ENCODE assay signal across 22 cellular contexts in the genomic region with DNA sequence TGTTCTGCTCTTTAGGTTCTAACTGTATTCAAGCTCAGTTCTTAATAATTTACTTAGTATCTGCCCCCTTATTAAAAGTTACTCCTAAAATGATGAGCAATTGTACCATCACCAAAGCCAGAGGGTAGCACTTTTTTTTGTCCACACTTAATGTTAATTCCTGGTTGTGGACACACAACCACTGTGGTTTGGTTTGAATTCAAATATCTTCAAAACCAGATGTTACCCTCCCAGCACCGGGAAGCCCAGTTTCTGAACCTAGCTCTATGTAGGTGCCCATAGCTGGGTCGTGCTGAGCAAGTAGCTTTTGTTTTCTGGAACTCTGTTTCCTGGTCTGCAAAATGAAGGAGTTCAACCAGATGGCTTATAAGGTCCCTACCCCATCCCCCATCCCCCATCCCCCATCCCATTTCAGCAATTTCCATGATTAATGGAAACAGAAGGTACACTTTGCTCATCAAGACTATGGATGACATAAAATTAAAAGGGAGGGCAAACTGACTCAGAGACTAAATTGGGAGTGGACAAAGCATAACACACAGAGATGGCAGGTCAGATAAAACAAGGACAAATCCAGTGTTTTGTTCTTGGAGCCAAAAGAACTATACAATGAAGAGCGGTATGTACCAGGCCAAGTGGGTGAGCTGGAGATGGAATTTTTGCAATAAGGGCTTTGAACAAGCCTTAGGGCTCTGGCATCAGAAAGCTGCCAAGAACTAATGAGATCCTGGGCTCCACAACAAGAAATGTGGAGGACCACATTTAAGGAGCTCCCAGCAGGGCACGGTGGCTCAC. TPM values are rescaled to one million over a fixed set of nuclear protein-coding genes. Genes with fewer than 3 reads are reported as not detected.
DNase-seq lines count a peak whose midpoint lies in the region; ATAC-seq and TF ChIP-seq lines count a peak whose summit lies in the region.
"Had no signal": no experiment of that assay in that cellular context is flagged by ENCODE, and none has a peak within 500 bp of the region (broad histone marks: within the 10 kb centered on the region; RNA-seq: fewer than 3 reads in every experiment).

No MANE protein-coding gene starts in this region.

- no peaks in the 10 kb centered on the region for H3K27me3 Mint-ChIP-seq in MCF 10A (ENCODE audit: insufficient read depth, unreplicated experiment)
- H3K27me3 Mint-ChIP-seq in T-cell = no peaks in the 10 kb centered on the region
- H3K27me3 Mint-ChIP-seq: B cell; memory B cell; stimulated activated naive B cell treated with anti-CD40 and anti-IgM and Interleukin-4, amounts not matched to agents 10 μg/mL and 1 μg/mL and 100 μg/mL, for 72 hours had no signal

- intact Hi-C loops in MCF 10A (cut with micrococcal nuclease) = loop anchor here (10.0 kb wide), 1 partner anchor 55 kb away; the partner anchor contains the start of gene DLG5

- TF ChIP-seq CTCF in MCF 10A (IDR thresholded peaks at IDR 0.05; ENCODE audit: unreplicated experiment) (no peak), fibroblast of villous mesenchyme (IDR thresholded peaks at IDR 0.05; ENCODE audit: insufficient read depth, low read depth, low read length) (no peak), suprapubic skin (IDR thresholded peaks at IDR 0.05) (no peak)

- H3K4me1 Mint-ChIP-seq in MCF 10A (ENCODE audit: insufficient read depth, unreplicated experiment) (peaks cover 79% of the 10 kb centered on the region), T-cell (peaks cover 4 to 30% (median 25%) of the 10 kb centered on the region in 3 donors)

- no peak overlapping the region for H3K4me3 ChIP-seq in MG63
- H3K4me3 ChIP-seq in fibroblast of villous mesenchyme (ENCODE audit: low read depth, low read length) = no peak overlapping the region
- no peak overlapping the region for H3K4me3 ChIP-seq in suprapubic skin
- H3K4me3 ChIP-seq: ascending aorta, pancreas had no signal

- H3K9me3 Mint-ChIP-seq in MCF 10A (ENCODE audit: unreplicated experiment) = no peaks in the 10 kb centered on the region
- H3K9me3 Mint-ChIP-seq in T-cell = no peaks in the 10 kb centered on the region
- H3K9me3 Mint-ChIP-seq: endodermal cell, memory B cell had no signal

- H3K27ac Mint-ChIP-seq in MCF 10A (ENCODE audit: low read depth, unreplicated experiment) (peak overlapping the region; percentile 85), T-cell (no peak overlapping the region)
- H3K27ac Mint-ChIP-seq: activated CD8-positive, alpha-beta T cell treated with anti-CD3 and anti-CD28 coated beads, Interleukin-2, amount 10 ng/mL, durations not matched to agents 7 days and 5 days; B cell; memory B cell; naive thymus-derived CD4-positive, alpha-beta T cell; stimulated activated naive B cell treated with anti-CD40 and anti-IgM and Interleukin-4, amounts not matched to agents 10 μg/mL and 1 μg/mL and 100 μg/mL, for 72 hours had no signal

- peak overlapping the region; percentile 18 for H3K27ac ChIP-seq in suprapubic skin
- H3K27ac ChIP-seq: ascending aorta, HL-60, pancreas had no signal

- peaks cover 88% of the 10 kb centered on the region for H3K36me3 Mint-ChIP-seq in MCF 10A (ENCODE audit: insufficient read depth, unreplicated experiment)
- no peaks in the 10 kb centered on the region for H3K36me3 Mint-ChIP-seq in T-cell
- H3K36me3 Mint-ChIP-seq: memory B cell; naive thymus-derived CD4-positive, alpha-beta T cell had no signal

- CTCF ChIA-PET in MCF 10A (lab: Yijun Ruan, JAX) (interaction anchor here (0.6 to 2.1 kb wide), 6 partner anchors 12 to 161 kb away, joined by 3 to 9 read pairs (median 4); no protein-coding TSS in a partner anchor), T-cell (lab: Charles Lee) (interaction anchor here in 1 of 2 donors (0.6 kb wide), 1 partner anchor 156 kb away, joined by 7 read pairs; no protein-coding TSS in a partner anchor)

- BruUV-seq in MCF 10A (replicated peaks; lab: Mats Ljungman, UMichigan) = no TSS peak

- peak; percentile 74 for TF ChIP-seq EP300 in suprapubic skin (IDR thresholded peaks at IDR 0.05)

- H3K4me1 ChIP-seq in suprapubic skin = peaks cover 84% of the 10 kb centered on the region

- DNase-seq in MG63 (peak; percentile 51), MCF 10A (ENCODE audit: unreplicated experiment) (peak; percentile 92), fibroblast of villous mesenchyme (ENCODE audit: low read depth) (peak; percentile 18), suprapubic skin (ENCODE audit: low spot score in 2 of 2) (no peak), T-cell (no peak), kidney glomerular epithelial cell (lab: John Stamatoyannopoulos, UW) (no peak)
- no peak for DNase-seq in stimulated activated CD4-positive, alpha-beta T cell treated with anti-CD3 and anti-CD28 coated beads, Interleukin-4, amount 100 ng/mL, for 1 hour
- DNase-seq: activated CD8-positive, alpha-beta T cell treated with anti-CD3 and anti-CD28 coated beads, Interleukin-2, amount 10 ng/mL, durations not matched to agents 7 days and 5 days; activated naive CD4-positive, alpha-beta T cell; activated T-cell treated with anti-CD3 and anti-CD28 coated beads, Interleukin-2, amount 50 U/mL, for 1 hour; endodermal cell; naive thymus-derived CD4-positive, alpha-beta T cell; NCI-H1436; NCI-H524; pancreas; stimulated activated CD4-positive, alpha-beta T cell treated with anti-CD3 and anti-CD28 coated beads, Interleukin-1b, Interleukin-23, amount 100 ng/mL, for 48 hours; stimulated activated naive B cell treated with anti-CD40 and anti-IgM and Interleukin-4, amounts not matched to agents 10 μg/mL and 1 μg/mL and 100 μg/mL, for 72 hours; trophoblast cell had no signal

- ATAC-seq in T-cell (replicated peaks in 1 of 4) = no peak
- ATAC-seq: activated CD8-positive, alpha-beta T cell treated with anti-CD3 and anti-CD28 coated beads, Interleukin-2, amount 10 ng/mL, durations not matched to agents 7 days and 5 days; naive thymus-derived CD4-positive, alpha-beta T cell; pancreas; stimulated activated naive B cell treated with anti-CD40 and anti-IgM and Interleukin-4, amounts not matched to agents 10 μg/mL and 1 μg/mL and 100 μg/mL, for 72 hours had no signal

- H3K36me3 ChIP-seq in MG63 (peaks cover 11% of the 10 kb centered on the region), suprapubic skin (peaks cover 3% of the 10 kb centered on the region)

- H3K9me3 ChIP-seq in MG63 (no peaks in the 10 kb centered on the region), suprapubic skin (no peaks in the 10 kb centered on the region)
- H3K9me3 ChIP-seq: ascending aorta, pancreas had no signal

- no peak for TF ChIP-seq POLR2A in suprapubic skin (IDR thresholded peaks at IDR 0.05)

- 55% methylated on average over 4 of the region's 4 CpGs for WGBS in suprapubic skin

- H3K27me3 ChIP-seq in MG63 = no peaks in the 10 kb centered on the region
- no peaks in the 10 kb centered on the region for H3K27me3 ChIP-seq in suprapubic skin
- H3K27me3 ChIP-seq: ascending aorta, pancreas had no signal

- POLR2A ChIA-PET in MCF 10A (lab: Yijun Ruan, JAX) (interaction anchor here (0.8 to 33.0 kb wide), 15 partner anchors 9 to 167 kb away, joined by 3 to 903 read pairs (median 7); partner anchors contain the start of gene DLG5), T-cell (lab: Charles Lee) (no interaction called here)

- H3K4me3 Mint-ChIP-seq in MCF 10A (ENCODE audit: unreplicated experiment) = peak overlapping the region; percentile 63
- no peak overlapping the region for H3K4me3 Mint-ChIP-seq in T-cell
- H3K4me3 Mint-ChIP-seq: activated CD8-positive, alpha-beta T cell treated with anti-CD3 and anti-CD28 coated beads, Interleukin-2, amount 10 ng/mL, durations not matched to agents 7 days and 5 days; B cell; endodermal cell; memory B cell; naive thymus-derived CD4-positive, alpha-beta T cell; stimulated activated naive B cell treated with anti-CD40 and anti-IgM and Interleukin-4, amounts not matched to agents 10 μg/mL and 1 μg/mL and 100 μg/mL, for 72 hours had no signal

RNA-seq across cellular contexts. Expression of gene DLG5, which starts 56.7 kb away (rescaled TPM):
- 22.6 and 33.8 TPM in 2 replicates for total RNA-seq in MG63 (2014; rRNA removed; shearing (Covaris generic); ENCODE audit: low replicate concordance)
- total RNA-seq in MCF 10A (2022) (126 and 127 TPM in 2 replicates), fibroblast of villous mesenchyme (33.5 and 39.7 TPM in 2 replicates), suprapubic skin (100 to 1,000 TPM; 117 to 196 (median 147) TPM), T-cell (10 to 100 TPM in 1 of 5 donors, 1 to 10 TPM in 4; 1.3 to 12.8 (median 3.5) TPM)

Comparison
In these comparisons a context has a peak if more than half of its experiments do, and no peak if none do; other contexts are left out.
1. DNase-seq: peak in MG63 (single experiment), MCF 10A (single experiment) and fibroblast of villous mesenchyme (single experiment); none in suprapubic skin (0 of 2), T-cell (0 of 34), stimulated activated CD4-positive, alpha-beta T cell treated with anti-CD3 and anti-CD28 coated beads, Interleukin-4, amount 100 ng/mL, for 1 hour (single experiment) and kidney glomerular epithelial cell (single experiment).